Comparison of ENCODE assay signal across 1 cellular context in the genomic region with DNA sequence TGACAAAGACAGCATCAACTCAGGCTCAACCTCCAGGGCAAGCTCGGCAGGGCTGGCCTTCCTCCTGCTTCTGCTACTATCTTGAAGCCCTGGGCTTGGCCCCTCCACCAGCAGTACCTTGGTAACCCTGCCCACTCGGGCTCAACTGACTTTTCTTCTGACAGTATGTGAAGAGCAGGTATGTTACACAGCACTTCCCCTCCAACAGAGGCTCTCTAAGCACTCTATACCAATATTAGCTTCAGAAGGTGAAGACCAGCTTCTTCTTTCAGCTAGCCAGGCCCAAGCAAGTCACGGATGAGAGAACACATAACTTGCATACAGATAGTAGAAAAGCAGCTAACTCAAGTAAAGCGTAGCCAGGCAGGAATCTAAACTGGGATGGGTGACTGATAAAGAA.
TF ChIP-seq lines count a peak whose summit lies in the region.

No MANE protein-coding gene starts in this region.

TF ChIP-seq in SK-N-SH treated with all-trans-retinoic acid at 6 μM for 48 hours, 23 proteins besides CTCF, POLR2A, EP300 and RAD21 (continued from another document):
- TF ChIP-seq, protein P1, sequence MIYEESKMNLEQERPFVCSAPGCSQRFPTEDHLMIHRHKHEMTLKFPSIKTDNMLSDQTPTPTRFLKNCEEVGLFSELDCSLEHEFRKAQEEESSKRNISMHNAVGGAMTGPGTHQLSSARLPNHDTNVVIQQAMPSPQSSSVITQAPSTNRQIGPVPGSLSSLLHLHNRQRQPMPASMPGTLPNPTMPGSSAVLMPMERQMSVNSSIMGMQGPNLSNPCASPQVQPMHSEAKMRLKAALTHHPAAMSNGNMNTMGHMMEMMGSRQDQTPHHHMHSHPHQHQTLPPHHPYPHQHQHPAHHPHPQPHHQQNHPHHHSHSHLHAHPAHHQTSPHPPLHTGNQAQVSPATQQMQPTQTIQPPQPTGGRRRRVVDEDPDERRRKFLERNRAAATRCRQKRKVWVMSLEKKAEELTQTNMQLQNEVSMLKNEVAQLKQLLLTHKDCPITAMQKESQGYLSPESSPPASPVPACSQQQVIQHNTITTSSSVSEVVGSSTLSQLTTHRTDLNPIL (CRISPR knock-in tag; IDR thresholded peaks at IDR 0.05; ENCODE audit: low read depth), result no peak
